29 cellular contexts compared by ENCODE assay signal in genomic region chr1:89582571-89582970, GRCh38.
"Had no signal": no experiment of that assay in that cellular context is flagged by ENCODE, and none has a peak within 500 bp of the region (broad histone marks: within the 10 kb centered on the region; RNA-seq: fewer than 3 reads in every experiment).

No MANE protein-coding gene starts in this region.

- H3K27me3 ChIP-seq: ascending aorta, cardiac muscle cell, MG63, Peyer's patch had no signal

- ATAC-seq: PC-3, SK-N-SH treated with all-trans-retinoic acid at 6 μM for 48 hours, T-cell had no signal

- H3K27ac Mint-ChIP-seq: activated naive CD4-positive, alpha-beta T cell treated with anti-CD3 and anti-CD28 coated beads, Interleukin-2, amount 10 ng/mL, durations not matched to agents 7 days and 5 days had no signal

- H3K9me3 ChIP-seq: ascending aorta, MG63, Peyer's patch had no signal

- H3K4me3 ChIP-seq: ascending aorta, cardiac muscle cell, MG63, Peyer's patch had no signal

- H3K27ac ChIP-seq: ascending aorta, cardiac muscle cell, Peyer's patch, WERI-Rb-1 had no signal

- DNase-seq: activated CD8-positive, alpha-beta T cell treated with anti-CD3 and anti-CD28 coated beads for 36 hours; activated gamma-delta T cell; activated naive CD4-positive, alpha-beta T cell treated with anti-CD3 and anti-CD28 coated beads, Interleukin-2, amount 10 ng/mL, durations not matched to agents 7 days and 5 days; activated T-cell treated with anti-CD3 and anti-CD28 coated beads, Interleukin-2, amount 50 U/mL, for 4 hours; amygdala; Kasumi-1; KG1; MG63; NCI-H1092; NCI-H1436 treated with DMSO at 0.1 percent for 48 hours; NCI-H1694 treated with DMSO at 0.1 percent for 48 hours; NCI-H2029; NCI-H2107; NCI-H2171; NCI-H510A; NCI-H526; NCI-H748 treated with DMSO at 0.1 percent for 48 hours; NK-92 treated with Interleukin-12 subunit alpha and Interleukin-12 subunit beta, amount 100 ng/mL, for 24 hours; Peyer's patch; RPMI8226; SIG-M5; T-cell; T1000; WERI-Rb-1 had no signal

- H3K9me3 Mint-ChIP-seq: activated CD8-positive, alpha-beta T cell treated with anti-CD3 and anti-CD28 coated beads for 36 hours; activated naive CD4-positive, alpha-beta T cell treated with anti-CD3 and anti-CD28 coated beads, Interleukin-2, amount 10 ng/mL, durations not matched to agents 7 days and 5 days; activated T-cell treated with anti-CD3 and anti-CD28 coated beads, Interleukin-2, amount 50 U/mL, for 4 hours; T-cell had no signal

- H3K4me3 Mint-ChIP-seq: activated CD8-positive, alpha-beta T cell treated with anti-CD3 and anti-CD28 coated beads for 36 hours; activated naive CD4-positive, alpha-beta T cell treated with anti-CD3 and anti-CD28 coated beads, Interleukin-2, amount 10 ng/mL, durations not matched to agents 7 days and 5 days; activated T-cell treated with anti-CD3 and anti-CD28 coated beads, Interleukin-2, amount 50 U/mL, for 4 hours; T-cell had no signal

- H3K27me3 Mint-ChIP-seq: activated CD8-positive, alpha-beta T cell treated with anti-CD3 and anti-CD28 coated beads for 36 hours; activated naive CD4-positive, alpha-beta T cell treated with anti-CD3 and anti-CD28 coated beads, Interleukin-2, amount 10 ng/mL, durations not matched to agents 7 days and 5 days; activated naive CD8-positive, alpha-beta T cell; T-cell had no signal

- H3K36me3 ChIP-seq: MG63 had no signal

- H3K4me1 ChIP-seq: ascending aorta, Peyer's patch had no signal
